ENCODE assay signal across 6 cellular contexts in genomic region chr20:2695984-2696525, GRCh38. TPM values are rescaled to one million over a fixed set of nuclear protein-coding genes. Genes with fewer than 3 reads are reported as not detected.
DNase-seq lines count a peak whose midpoint lies in the region; ATAC-seq and TF ChIP-seq lines count a peak whose summit lies in the region.
"Not testable (repeated sequence)": the region's sequence is repeated elsewhere in the genome, so short reads cannot be mapped to it uniquely, and the experiment has no call there.

No MANE protein-coding gene starts in this region.

- peaks cover 20% of the 10 kb centered on the region for H3F3A ChIP-seq in neural progenitor cell (ENCODE audit: low read depth)

- H3K27ac Mint-ChIP-seq in activated CD4-positive, alpha-beta memory T cell treated with anti-CD3 and anti-CD28 coated beads, Interleukin-2, amount 10 ng/mL, durations not matched to agents 7 days and 5 days; activated naive CD8-positive, alpha-beta T cell treated with anti-CD3 and anti-CD28 coated beads, Interleukin-2, amount 10 ng/mL, durations not matched to agents 7 days and 5 days; endothelial cell (ENCODE audit: unreplicated experiment); natural killer cell: not testable (repeated sequence)
- H3K27ac Mint-ChIP-seq in neural progenitor cell = peak overlapping the region; percentile 72

- H3K9ac ChIP-seq in neural progenitor cell = not testable (repeated sequence)

- peaks cover 97% of the 10 kb centered on the region for H3K27me3 ChIP-seq in neural progenitor cell
- H3K27me3 ChIP-seq in spleen (replicated peaks in 1 of 7) = peaks cover 0 to 83% (median 35%) of the 10 kb centered on the region in 7 donors

- POLR2A ChIA-PET in activated CD4-positive, alpha-beta memory T cell treated with anti-CD3 and anti-CD28 coated beads, Interleukin-2, amount 10 ng/mL, durations not matched to agents 7 days and 5 days (lab: Charles Lee); activated naive CD8-positive, alpha-beta T cell treated with anti-CD3 and anti-CD28 coated beads, Interleukin-2, amount 10 ng/mL, durations not matched to agents 7 days and 5 days (lab: Charles Lee): not testable (repeated sequence)

- H3K4me2 ChIP-seq in neural progenitor cell = not testable (repeated sequence)

- not testable (repeated sequence) for H3K27ac ChIP-seq in neural progenitor cell, spleen

- H3K79me2 ChIP-seq in neural progenitor cell (ENCODE audit: low read depth) = not testable (repeated sequence)

- H3K27me3 Mint-ChIP-seq in activated CD4-positive, alpha-beta memory T cell treated with anti-CD3 and anti-CD28 coated beads, Interleukin-2, amount 10 ng/mL, durations not matched to agents 7 days and 5 days = peaks cover 48% of the 10 kb centered on the region
- H3K27me3 Mint-ChIP-seq in activated naive CD8-positive, alpha-beta T cell treated with anti-CD3 and anti-CD28 coated beads, Interleukin-2, amount 10 ng/mL, durations not matched to agents 7 days and 5 days = peaks cover 52% of the 10 kb centered on the region
- H3K27me3 Mint-ChIP-seq in endothelial cell (ENCODE audit: unreplicated experiment) = peaks cover 26% of the 10 kb centered on the region
- H3K27me3 Mint-ChIP-seq in natural killer cell (ENCODE audit: low read depth in 2 of 2) = peaks cover 0 to 43% of the 10 kb centered on the region in 2 donors
- peaks cover 41% of the 10 kb centered on the region for H3K27me3 Mint-ChIP-seq in neural progenitor cell (ENCODE audit: insufficient read depth, low read depth)

- H3K9me3 Mint-ChIP-seq in activated CD4-positive, alpha-beta memory T cell treated with anti-CD3 and anti-CD28 coated beads, Interleukin-2, amount 10 ng/mL, durations not matched to agents 7 days and 5 days; activated naive CD8-positive, alpha-beta T cell treated with anti-CD3 and anti-CD28 coated beads, Interleukin-2, amount 10 ng/mL, durations not matched to agents 7 days and 5 days; endothelial cell (ENCODE audit: unreplicated experiment); natural killer cell; neural progenitor cell: not testable (repeated sequence)

- not testable (repeated sequence) for TF ChIP-seq CTCF in endothelial cell (IDR thresholded peaks at IDR 0.05; ENCODE audit: unreplicated experiment); natural killer cell (IDR thresholded peaks at IDR 0.05); neural progenitor cell (IDR thresholded peaks at IDR 0.05); spleen (IDR thresholded peaks at IDR 0.05 in 8 of 11, conservative IDR thresholded peaks at IDR 0.05 in 3 of 11)

- 90 to 97% (median 93%) methylated on average over 12 of the region's 12 CpGs for WGBS in spleen, 5 donors

- not testable (repeated sequence) for H3K4me1 ChIP-seq in neural progenitor cell
- H3K4me1 ChIP-seq in spleen = peaks cover 5 to 26% (median 18%) of the 10 kb centered on the region in 6 donors

- H3K4me3 Mint-ChIP-seq in activated CD4-positive, alpha-beta memory T cell treated with anti-CD3 and anti-CD28 coated beads, Interleukin-2, amount 10 ng/mL, durations not matched to agents 7 days and 5 days = not testable (repeated sequence)
- peak overlapping the region; percentile 16 for H3K4me3 Mint-ChIP-seq in activated naive CD8-positive, alpha-beta T cell treated with anti-CD3 and anti-CD28 coated beads, Interleukin-2, amount 10 ng/mL, durations not matched to agents 7 days and 5 days
- H3K4me3 Mint-ChIP-seq in endothelial cell (ENCODE audit: unreplicated experiment) (peak overlapping the region; percentile 54), natural killer cell (peak overlapping the region; percentile 50), neural progenitor cell (peak overlapping the region; percentile 51)

- not testable (repeated sequence) for H3K4me1 Mint-ChIP-seq in activated CD4-positive, alpha-beta memory T cell treated with anti-CD3 and anti-CD28 coated beads, Interleukin-2, amount 10 ng/mL, durations not matched to agents 7 days and 5 days; activated naive CD8-positive, alpha-beta T cell treated with anti-CD3 and anti-CD28 coated beads, Interleukin-2, amount 10 ng/mL, durations not matched to agents 7 days and 5 days
- peaks cover 23% of the 10 kb centered on the region for H3K4me1 Mint-ChIP-seq in endothelial cell (ENCODE audit: unreplicated experiment)
- H3K4me1 Mint-ChIP-seq in natural killer cell = peaks cover 12 to 26% of the 10 kb centered on the region in 2 donors
- peaks cover 29% of the 10 kb centered on the region for H3K4me1 Mint-ChIP-seq in neural progenitor cell

- peak; percentile 11 for DNase-seq in activated CD4-positive, alpha-beta memory T cell treated with anti-CD3 and anti-CD28 coated beads, Interleukin-2, amount 10 ng/mL, durations not matched to agents 7 days and 5 days
- DNase-seq in activated naive CD8-positive, alpha-beta T cell treated with anti-CD3 and anti-CD28 coated beads, Interleukin-2, amount 10 ng/mL, durations not matched to agents 7 days and 5 days; endothelial cell (ENCODE audit: low spot score); natural killer cell; neural progenitor cell (ENCODE audit: low spot score): not testable (repeated sequence)
- DNase-seq in spleen = peak; percentile 41

- CTCF ChIA-PET in activated CD4-positive, alpha-beta memory T cell treated with anti-CD3 and anti-CD28 coated beads, Interleukin-2, amount 10 ng/mL, durations not matched to agents 7 days and 5 days (lab: Charles Lee) = not testable (repeated sequence)

- ATAC-seq in activated naive CD8-positive, alpha-beta T cell treated with anti-CD3 and anti-CD28 coated beads, Interleukin-2, amount 10 ng/mL, durations not matched to agents 7 days and 5 days (ENCODE audit: low read depth); natural killer cell: not testable (repeated sequence)

- not testable (repeated sequence) for TF ChIP-seq POLR2A in spleen (IDR thresholded peaks at IDR 0.05)

- H4K20me1 ChIP-seq in neural progenitor cell (ENCODE audit: low read depth) = peaks cover 36% of the 10 kb centered on the region

- not testable (repeated sequence) for H3K9me3 ChIP-seq in neural progenitor cell (ENCODE audit: low read depth); spleen

- H3K36me3 ChIP-seq in neural progenitor cell, spleen: not testable (repeated sequence)

- H3K36me3 Mint-ChIP-seq in activated CD4-positive, alpha-beta memory T cell treated with anti-CD3 and anti-CD28 coated beads, Interleukin-2, amount 10 ng/mL, durations not matched to agents 7 days and 5 days (ENCODE audit: low read depth); activated naive CD8-positive, alpha-beta T cell treated with anti-CD3 and anti-CD28 coated beads, Interleukin-2, amount 10 ng/mL, durations not matched to agents 7 days and 5 days; natural killer cell; neural progenitor cell: not testable (repeated sequence)
- H3K36me3 Mint-ChIP-seq in endothelial cell (ENCODE audit: low read depth, unreplicated experiment) = peaks cover 21% of the 10 kb centered on the region

- H3K4me3 ChIP-seq in neural progenitor cell, spleen: not testable (repeated sequence)

- H2AFZ ChIP-seq in neural progenitor cell (replicated peaks) = not testable (repeated sequence)

- intact Hi-C loops in natural killer cell (cut with micrococcal nuclease); spleen (cut with DNase I; ENCODE audit: low total_unique reads): not testable (repeated sequence)

RNA-seq across cellular contexts. Expression of gene EBF4, which starts 3.5 kb away (rescaled TPM):
- total RNA-seq in activated CD4-positive, alpha-beta memory T cell treated with anti-CD3 and anti-CD28 coated beads, Interleukin-2, amount 10 ng/mL, durations not matched to agents 7 days and 5 days = 1 to 10 TPM; 2.7 to 2.9 TPM
- total RNA-seq in activated naive CD8-positive, alpha-beta T cell treated with anti-CD3 and anti-CD28 coated beads, Interleukin-2, amount 10 ng/mL, durations not matched to agents 7 days and 5 days = 1 to 10 TPM in 1 of 2 experiments, under 1 TPM in 1; 0.99 to 2.4 TPM
- 5.9 TPM for total RNA-seq in endothelial cell (ENCODE audit: unreplicated experiment)
- total RNA-seq in natural killer cell = 10 to 100 TPM; 17.1 to 21.7 (median 20.4) TPM
- total RNA-seq in neural progenitor cell (ENCODE audit: low replicate concordance) = 1.9 and 2.5 TPM in 2 replicates
- 10 to 100 TPM in 2 of 7 donors, 1 to 10 TPM in 5; 3.9 to 19.2 (median 6.9) TPM for total RNA-seq in spleen
- polyA plus RNA-seq in spleen = 1 to 10 TPM; 2.5 to 4.8 (median 4.8) TPM

RNA-seq across cellular contexts. Expression of gene IDH3B, which starts 32.0 kb away (rescaled TPM):
- total RNA-seq in activated CD4-positive, alpha-beta memory T cell treated with anti-CD3 and anti-CD28 coated beads, Interleukin-2, amount 10 ng/mL, durations not matched to agents 7 days and 5 days = 10 to 100 TPM; 78.8 to 82.2 TPM
- total RNA-seq in activated naive CD8-positive, alpha-beta T cell treated with anti-CD3 and anti-CD28 coated beads, Interleukin-2, amount 10 ng/mL, durations not matched to agents 7 days and 5 days = 10 to 100 TPM; 95.8 to 96.7 TPM
- total RNA-seq in endothelial cell (ENCODE audit: unreplicated experiment) (136 TPM), natural killer cell (100 to 1,000 TPM; 149 to 161 (median 153) TPM), neural progenitor cell (ENCODE audit: low replicate concordance) (94.3 and 111 TPM in 2 replicates), spleen (100 to 1,000 TPM in 3 of 7 donors, 10 to 100 TPM in 4; 72.7 to 105 (median 85.0) TPM)
- polyA plus RNA-seq in spleen = 10 to 100 TPM; 59.4 to 87.8 (median 78.1) TPM

RNA-seq across cellular contexts. Expression of gene NOP56, which starts 43.6 kb away (rescaled TPM):
- total RNA-seq in activated CD4-positive, alpha-beta memory T cell treated with anti-CD3 and anti-CD28 coated beads, Interleukin-2, amount 10 ng/mL, durations not matched to agents 7 days and 5 days = 100 to 1,000 TPM; 285 to 302 TPM
- 100 to 1,000 TPM; 322 to 330 TPM for total RNA-seq in activated naive CD8-positive, alpha-beta T cell treated with anti-CD3 and anti-CD28 coated beads, Interleukin-2, amount 10 ng/mL, durations not matched to agents 7 days and 5 days
- 144 TPM for total RNA-seq in endothelial cell (ENCODE audit: unreplicated experiment)
- total RNA-seq in natural killer cell = 100 to 1,000 TPM; 169 to 216 (median 214) TPM
- 246 and 288 TPM in 2 replicates for total RNA-seq in neural progenitor cell (ENCODE audit: low replicate concordance)
- total RNA-seq in spleen = 100 to 1,000 TPM in 6 of 7 donors, 10 to 100 TPM in 1; 82.1 to 183 (median 127) TPM
- 100 to 1,000 TPM; 151 to 208 (median 182) TPM for polyA plus RNA-seq in spleen
